In genomic region chr3:58308728-58309127, GRCh38 we compare ENCODE assay signal across 1 cellular context.
TF ChIP-seq lines count a peak whose summit lies in the region.

No MANE protein-coding gene starts in this region.

TF ChIP-seq in WTC11, 78 proteins besides CTCF, POLR2A, EP300 and RAD21 (continued from another document):
- no peak for TF ChIP-seq PREB (CRISPR knock-in tag; IDR thresholded peaks at IDR 0.05; ENCODE audit: borderline replicate concordance)
- TF ChIP-seq ATF1 (CRISPR knock-in tag; IDR thresholded peaks at IDR 0.05): no peak
- TF ChIP-seq IRF2 (CRISPR knock-in tag; IDR thresholded peaks at IDR 0.05; ENCODE audit: borderline replicate concordance, low read depth): no peak
- no peak for TF ChIP-seq HMGA2 (CRISPR knock-in tag; IDR thresholded peaks at IDR 0.05)
- no peak for TF ChIP-seq SMAD4 (CRISPR knock-in tag; IDR thresholded peaks at IDR 0.05)
- no peak for TF ChIP-seq ELF4 (CRISPR knock-in tag; IDR thresholded peaks at IDR 0.05; ENCODE audit: low read depth)
- TF ChIP-seq FOXP1 (CRISPR knock-in tag; IDR thresholded peaks at IDR 0.05; ENCODE audit: borderline replicate concordance): no peak
- TF ChIP-seq NFYB (CRISPR knock-in tag; conservative IDR thresholded peaks at IDR 0.05; ENCODE audit: low read depth): no peak
- TF ChIP-seq STAT6 (CRISPR knock-in tag; conservative IDR thresholded peaks at IDR 0.05; ENCODE audit: low read depth): no peak
- TF ChIP-seq ZNF532 (CRISPR knock-in tag; IDR thresholded peaks at IDR 0.05; ENCODE audit: borderline replicate concordance): no peak
- no peak for TF ChIP-seq CREB1 (CRISPR knock-in tag; IDR thresholded peaks at IDR 0.05)
